ENCODE assay signal across 13 cellular contexts in the genomic region with DNA sequence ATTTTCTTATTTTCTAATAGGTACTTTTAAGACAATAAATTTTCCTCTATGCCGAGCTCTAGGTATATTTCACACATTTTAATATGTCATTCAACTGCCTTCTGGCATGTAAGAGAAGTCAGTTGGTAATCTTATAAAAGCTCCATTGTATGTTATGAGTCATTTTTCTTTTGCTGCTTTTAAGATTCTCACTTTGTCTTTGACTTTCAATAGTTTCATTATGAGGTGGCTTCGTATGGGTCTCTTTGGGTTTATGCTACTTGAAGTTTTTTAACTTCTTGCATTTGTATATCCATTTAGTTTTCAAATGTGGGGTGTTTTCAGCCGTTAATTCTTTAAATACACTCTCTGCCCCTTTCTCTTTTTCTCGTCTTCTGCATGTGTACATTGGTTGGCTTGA.
A peak's percentile ranks its signal among the peaks of the same experiment; 100 is the strongest.
DNase-seq lines count a peak whose midpoint lies in the region; ATAC-seq and TF ChIP-seq lines count a peak whose summit lies in the region.
"Had no signal": no experiment of that assay in that cellular context is flagged by ENCODE, and none has a peak within 500 bp of the region (broad histone marks: within the 10 kb centered on the region; RNA-seq: fewer than 3 reads in every experiment).

No MANE protein-coding gene starts in this region.

- H3K9me3 Mint-ChIP-seq in stimulated activated naive CD8-positive, alpha-beta T cell treated with anti-CD3 and anti-CD28 coated beads, Interleukin-15, amount 100 ng/mL, for 72 hours: peaks cover 0 to 2% of the 10 kb centered on the region in 2 donors
- H3K9me3 Mint-ChIP-seq in osteocyte (ENCODE audit: unreplicated experiment): peaks cover 2% of the 10 kb centered on the region

- no peaks in the 10 kb centered on the region for H3K36me3 Mint-ChIP-seq in osteocyte (ENCODE audit: unreplicated experiment)

- no peaks in the 10 kb centered on the region for H3K4me1 ChIP-seq in sigmoid colon
- H3K4me1 ChIP-seq: spleen had no signal

- H3K4me1 Mint-ChIP-seq in stimulated activated naive CD8-positive, alpha-beta T cell treated with anti-CD3 and anti-CD28 coated beads, Interleukin-15, amount 100 ng/mL, for 72 hours: peaks cover 7% of the 10 kb centered on the region
- H3K4me1 Mint-ChIP-seq in osteocyte (ENCODE audit: unreplicated experiment): peaks cover 8% of the 10 kb centered on the region

- H3K27ac ChIP-seq in sigmoid colon: no peak overlapping the region
- H3K27ac ChIP-seq: lower lobe of right lung, spleen had no signal

- intact Hi-C loops in sigmoid colon (cut with DNase I): no loop called here

- H3K4me3 Mint-ChIP-seq in stimulated activated naive CD8-positive, alpha-beta T cell treated with anti-CD3 and anti-CD28 coated beads, Interleukin-15, amount 100 ng/mL, for 72 hours: no peak overlapping the region
- no peak overlapping the region for H3K4me3 Mint-ChIP-seq in osteocyte (ENCODE audit: unreplicated experiment)

- no peak for TF ChIP-seq POLR2A in sigmoid colon (IDR thresholded peaks at IDR 0.05)

- TF ChIP-seq CTCF in sigmoid colon (IDR thresholded peaks at IDR 0.05) (no peak), osteocyte (IDR thresholded peaks at IDR 0.05) (no peak)

- DNase-seq in stimulated activated naive CD8-positive, alpha-beta T cell treated with anti-CD3 and anti-CD28 coated beads, Interleukin-15, amount 100 ng/mL, for 72 hours: no peak
- no peak for DNase-seq in stimulated activated naive CD8-positive, alpha-beta T cell treated with anti-CD3 and anti-CD28 coated beads, Interleukin-15, Interleukin-2, amounts not matched to agents 100 U/mL and 50 U/mL, for 24 hours
- no peak for DNase-seq in KG1 (lab: John Stamatoyannopoulos, UW)
- no peak for DNase-seq in NCI-H510A treated with DMSO at 0.1 percent for 48 hours (lab: John Stamatoyannopoulos, UW)
- no peak for DNase-seq in sigmoid colon
- no peak for DNase-seq in osteocyte (ENCODE audit: extremely low spot score, unreplicated experiment)
- DNase-seq: activated naive CD4-positive, alpha-beta T cell treated with anti-CD3 and anti-CD28 coated beads, Interleukin-2, amount 50 U/mL, for 16 hours; AML-193; lower lobe of right lung; NCI-H1048; spleen had no signal

- no peaks in the 10 kb centered on the region for H3K27me3 ChIP-seq in sigmoid colon
- H3K27me3 ChIP-seq: spleen had no signal

- WGBS in sigmoid colon, 2 donors: 75 to 85% methylated on average over 4 of the region's 4 CpGs

- no peak overlapping the region for H3K27ac Mint-ChIP-seq in stimulated activated naive CD8-positive, alpha-beta T cell treated with anti-CD3 and anti-CD28 coated beads, Interleukin-15, amount 100 ng/mL, for 72 hours
- H3K27ac Mint-ChIP-seq in osteocyte (ENCODE audit: unreplicated experiment): no peak overlapping the region

- no peak overlapping the region for H3K4me3 ChIP-seq in sigmoid colon
- H3K4me3 ChIP-seq: lower lobe of right lung, spleen had no signal

- TF ChIP-seq EP300 in sigmoid colon (IDR thresholded peaks at IDR 0.05): no peak

- peaks cover 8% of the 10 kb centered on the region for H3K27me3 Mint-ChIP-seq in stimulated activated naive CD8-positive, alpha-beta T cell treated with anti-CD3 and anti-CD28 coated beads, Interleukin-15, amount 100 ng/mL, for 72 hours
- H3K27me3 Mint-ChIP-seq in osteocyte (ENCODE audit: unreplicated experiment): peaks cover 8% of the 10 kb centered on the region

- no peaks in the 10 kb centered on the region for H3K36me3 ChIP-seq in sigmoid colon
- H3K36me3 ChIP-seq: lower lobe of right lung had no signal

- peak; percentile 79 for ATAC-seq in stimulated activated naive CD8-positive, alpha-beta T cell treated with anti-CD3 and anti-CD28 coated beads, Interleukin-15, amount 100 ng/mL, for 72 hours
- ATAC-seq in stimulated activated naive CD8-positive, alpha-beta T cell treated with anti-CD3 and anti-CD28 coated beads, Interleukin-15, Interleukin-2, amounts not matched to agents 100 U/mL and 50 U/mL, for 24 hours: no peak
- ATAC-seq in HG02642 (IDR thresholded peaks at IDR 0.05; ENCODE audit: poor library complexity, unreplicated experiment) (peak; percentile 94), HG03565 (IDR thresholded peaks at IDR 0.05; ENCODE audit: unreplicated experiment) (peak; percentile 95)
- ATAC-seq: lower lobe of right lung had no signal

- H3K9me3 ChIP-seq in sigmoid colon: no peaks in the 10 kb centered on the region
- H3K9me3 ChIP-seq: lower lobe of right lung, spleen had no signal
